In genomic region chr3:151268267-151269235, GRCh38 we compare ENCODE assay signal across 10 cellular contexts. TPM values are rescaled to one million over a fixed set of nuclear protein-coding genes. Genes with fewer than 3 reads are reported as not detected.
DNase-seq lines count a peak whose midpoint lies in the region; ATAC-seq and TF ChIP-seq lines count a peak whose summit lies in the region.
"Had no signal": no experiment of that assay in that cellular context is flagged by ENCODE, and none has a peak within 500 bp of the region (broad histone marks: within the 10 kb centered on the region; RNA-seq: fewer than 3 reads in every experiment).

No MANE protein-coding gene starts in this region.

- H3K27ac Mint-ChIP-seq in activated T-helper 17 cell treated with anti-CD3 and anti-CD28 coated beads, Interleukin-2, amount 50 U/mL, for 72 hours, result peak overlapping the region; percentile 88

- H3K4me1 ChIP-seq in heart right ventricle (peaks cover 0 to 46% (median 5%) of the 10 kb centered on the region in 9 donors), thymus (ENCODE audit: control insufficient read depth, insufficient read depth, low read length) (no peaks in the 10 kb centered on the region), body of pancreas (no peaks in the 10 kb centered on the region)

- H3K36me3 Mint-ChIP-seq in activated T-helper 17 cell treated with anti-CD3 and anti-CD28 coated beads, Interleukin-2, amount 50 U/mL, for 72 hours (ENCODE audit: low read depth), result peaks cover 5% of the 10 kb centered on the region

- H3K4me3 ChIP-seq in heart right ventricle (no peak overlapping the region), thymus (ENCODE audit: low read length) (no peak overlapping the region), body of pancreas (no peak overlapping the region)

- H3K36me3 ChIP-seq in heart right ventricle, result no peaks in the 10 kb centered on the region
- H3K36me3 ChIP-seq in thymus (ENCODE audit: control insufficient read depth, insufficient read depth), result no peaks in the 10 kb centered on the region
- H3K36me3 ChIP-seq in body of pancreas (replicated peaks in 1 of 2; ENCODE audit: insufficient read depth in 1 of 2, low read depth in 2 of 2), result no peaks in the 10 kb centered on the region

- DNase-seq in heart right ventricle (no peak), Right ventricle myocardium inferior (ENCODE audit: missing footprints) (no peak), A172 (ENCODE audit: low spot score) (no peak), posterior vena cava (ENCODE audit: low spot score) (no peak), body of pancreas (no peak)
- DNase-seq: C1 segment of cervical spinal cord, Kasumi-1 had no signal

- peak overlapping the region in 8 of 10 donors; percentile 3 to 76 (median 36) for H3K27ac ChIP-seq in heart right ventricle
- H3K27ac ChIP-seq in thymus (ENCODE audit: low read depth), result peak overlapping the region; percentile 8
- no peak overlapping the region for H3K27ac ChIP-seq in body of pancreas

- intact Hi-C loops in heart right ventricle (cut with DNase I), result loop anchor here in 1 of 10 donors (5.0 kb wide), 1 partner anchor 41 kb away; no protein-coding TSS in a partner anchor
- intact Hi-C loops in Right ventricle myocardium inferior (cut with DNase I), result no loop called here
- intact Hi-C loops in posterior vena cava (cut with DNase I), result no loop called here
- intact Hi-C loops in body of pancreas (cut with DNase I), result loop anchor here (5.0 kb wide), 1 partner anchor 36 kb away; no protein-coding TSS in a partner anchor

- no peak for TF ChIP-seq POLR2A in body of pancreas (IDR thresholded peaks at IDR 0.05)

- H3K4me3 Mint-ChIP-seq in activated T-helper 17 cell treated with anti-CD3 and anti-CD28 coated beads, Interleukin-2, amount 50 U/mL, for 72 hours, result peak overlapping the region; percentile 70

- H3K9me3 Mint-ChIP-seq in activated T-helper 17 cell treated with anti-CD3 and anti-CD28 coated beads, Interleukin-2, amount 50 U/mL, for 72 hours, result no peaks in the 10 kb centered on the region

- no peaks in the 10 kb centered on the region for H3K9me3 ChIP-seq in heart right ventricle
- no peaks in the 10 kb centered on the region for H3K9me3 ChIP-seq in thymus (ENCODE audit: control insufficient read depth)
- H3K9me3 ChIP-seq in body of pancreas, result no peaks in the 10 kb centered on the region

- peaks cover 13% of the 10 kb centered on the region for H3K4me1 Mint-ChIP-seq in activated T-helper 17 cell treated with anti-CD3 and anti-CD28 coated beads, Interleukin-2, amount 50 U/mL, for 72 hours

- no peaks in the 10 kb centered on the region for H3K27me3 ChIP-seq in heart right ventricle
- H3K27me3 ChIP-seq in thymus (ENCODE audit: control insufficient read depth, insufficient read depth), result no peaks in the 10 kb centered on the region
- no peaks in the 10 kb centered on the region for H3K27me3 ChIP-seq in body of pancreas

- no peak for ATAC-seq in heart right ventricle
- ATAC-seq in Right ventricle myocardium inferior, result no peak
- ATAC-seq in HG03139 (IDR thresholded peaks at IDR 0.05; ENCODE audit: unreplicated experiment), result peak; percentile 61
- peak; percentile 90 for ATAC-seq in activated T-helper 17 cell treated with anti-CD3 and anti-CD28 coated beads, Interleukin-2, amount 50 U/mL, for 72 hours (replicated peaks)
- ATAC-seq in body of pancreas, result no peak

- no peaks in the 10 kb centered on the region for H3K27me3 Mint-ChIP-seq in activated T-helper 17 cell treated with anti-CD3 and anti-CD28 coated beads, Interleukin-2, amount 50 U/mL, for 72 hours

- WGBS in heart right ventricle, 2 donors, result 90 to 92% methylated on average over 11 of the region's 11 CpGs
- 34% methylated on average over 11 of the region's 11 CpGs for WGBS in thymus
- WGBS in body of pancreas, 2 donors, result 79 to 89% methylated on average over 11 of the region's 11 CpGs

- TF ChIP-seq CTCF in heart right ventricle (IDR thresholded peaks at IDR 0.05) (no peak), body of pancreas (IDR thresholded peaks at IDR 0.05) (no peak)

RNA-seq across cellular contexts. Expression of gene P2RY14, which starts 9.8 kb away (rescaled TPM):
- total RNA-seq in heart right ventricle (1 to 10 TPM; 1.5 to 5.3 (median 2.7) TPM), Right ventricle myocardium inferior (3.9 TPM), posterior vena cava (1 to 10 TPM; 1.4 to 5.3 TPM), body of pancreas (1 to 10 TPM in 1 of 2 donors, not detected in 1; 1.8 TPM)
- polyA plus RNA-seq in heart right ventricle (1 to 10 TPM in 1 of 2 donors, under 1 TPM in 1; 0.72 to 4.0 TPM), thymus (2.1 TPM)
- 1 to 10 TPM in 1 of 2 donors, under 1 TPM in 1; 0.90 to 1.3 TPM for total RNA-seq in activated T-helper 17 cell treated with anti-CD3 and anti-CD28 coated beads, Interleukin-2, amount 50 U/mL, for 72 hours
- 0.03 and 0.05 TPM in 2 replicates for total RNA-seq in A172 (2014; rRNA removed; shearing (Covaris generic))

RNA-seq across cellular contexts. Expression of gene GPR87, which starts 48.1 kb away (rescaled TPM):
- total RNA-seq in heart right ventricle, result not detected
- under 1 TPM in 1 of 2 donors, not detected in 1; 0.01 TPM for polyA plus RNA-seq in heart right ventricle
- not detected for total RNA-seq in Right ventricle myocardium inferior
- 1 to 10 TPM; 3.2 to 5.0 TPM for total RNA-seq in activated T-helper 17 cell treated with anti-CD3 and anti-CD28 coated beads, Interleukin-2, amount 50 U/mL, for 72 hours
- 20.8 TPM for polyA plus RNA-seq in thymus
- 0.77 TPM in 1 of 2 replicates, not detected in the other for total RNA-seq in A172 (2014; rRNA removed; shearing (Covaris generic))
- total RNA-seq in posterior vena cava, result not detected
- not detected for total RNA-seq in body of pancreas

Comparison
In these comparisons a context has a peak if more than half of its experiments do, and no peak if none do; other contexts are left out.
1. ATAC-seq: peak in HG03139 (single experiment) and activated T-helper 17 cell treated with anti-CD3 and anti-CD28 coated beads, Interleukin-2, amount 50 U/mL, for 72 hours (single experiment); none in heart right ventricle (0 of 8), Right ventricle myocardium inferior (single experiment) and body of pancreas (single experiment).
2. H3K27ac ChIP-seq: peak in heart right ventricle (8 of 10) and thymus (single experiment); none in body of pancreas (0 of 4).